Comparison of ENCODE assay signal across 23 cellular contexts in the genomic region with DNA sequence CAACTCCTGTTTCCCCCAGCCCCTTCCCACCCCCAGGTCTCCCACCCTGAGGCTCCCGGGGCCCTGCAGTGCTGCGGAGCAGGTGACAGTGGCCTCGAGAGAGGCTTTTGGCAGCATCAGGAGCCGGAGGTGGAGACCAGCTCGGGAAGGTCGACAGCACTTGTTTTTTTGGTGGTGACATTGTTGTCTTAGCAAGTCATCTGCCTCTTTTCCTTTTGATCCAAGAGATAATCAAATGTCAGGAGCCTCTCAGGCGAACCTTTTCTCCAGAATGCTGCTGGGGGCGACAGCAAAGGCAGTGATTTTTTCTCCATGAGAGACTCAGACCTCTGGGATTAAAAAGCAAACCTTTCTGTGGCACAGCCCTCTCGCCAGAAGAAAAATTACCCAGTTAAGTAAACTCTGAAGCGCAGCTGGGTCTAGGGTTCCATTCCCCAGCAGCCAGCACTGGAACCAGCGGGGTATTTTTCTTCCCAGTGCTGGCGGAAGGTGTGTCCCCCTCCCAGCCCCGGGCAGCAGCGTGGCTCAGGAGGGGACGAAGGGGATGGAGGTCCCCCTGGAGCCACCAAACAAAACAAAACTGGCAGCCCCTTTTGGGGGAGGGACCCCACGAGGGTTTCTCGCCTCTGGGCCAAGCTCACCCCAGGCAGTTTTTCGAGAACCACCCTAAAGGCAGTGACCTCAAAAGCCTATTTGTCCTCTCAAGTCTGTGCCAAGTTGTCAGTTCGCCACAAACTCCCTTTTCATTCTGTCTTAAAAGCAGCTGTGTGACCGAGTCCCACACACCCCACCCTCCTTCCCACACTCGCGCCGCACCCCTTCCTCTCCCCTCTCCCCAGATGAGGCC. TPM values are rescaled to one million over a fixed set of nuclear protein-coding genes. Genes with fewer than 3 reads are reported as not detected.
DNase-seq lines count a peak whose midpoint lies in the region; ATAC-seq and TF ChIP-seq lines count a peak whose summit lies in the region.
"Had no signal": no experiment of that assay in that cellular context is flagged by ENCODE, and none has a peak within 500 bp of the region (broad histone marks: within the 10 kb centered on the region; RNA-seq: fewer than 3 reads in every experiment).

No MANE protein-coding gene starts in this region.

- H3K4me1 ChIP-seq in BLaER1 (peaks cover 85% of the 10 kb centered on the region), heart right ventricle (peaks cover 0 to 22% (median 5%) of the 10 kb centered on the region in 9 donors)

- no peak for TF ChIP-seq CTCF in heart right ventricle (IDR thresholded peaks at IDR 0.05)

- H3K9me3 ChIP-seq in BLaER1, result no peaks in the 10 kb centered on the region
- H3K9me3 ChIP-seq in heart right ventricle, result no peaks in the 10 kb centered on the region
- H3K9me3 ChIP-seq: thoracic aorta had no signal

- H3K36me3 ChIP-seq in BLaER1 (peaks cover 13% of the 10 kb centered on the region; the same call in 1 of the 2 replicates), heart right ventricle (peaks cover 0 to 74% (median 0%) of the 10 kb centered on the region in 9 donors)

- no peak overlapping the region for H3K4me3 ChIP-seq in BLaER1
- H3K4me3 ChIP-seq in heart right ventricle, result no peak overlapping the region
- H3K4me3 ChIP-seq: thoracic aorta had no signal

- intact Hi-C loops in heart right ventricle (cut with DNase I), result loop anchor here in 1 of 10 donors (1.0 kb wide), 1 partner anchor 134 kb away; no protein-coding TSS in a partner anchor

- ATAC-seq in heart right ventricle (peak in 7 of 8 donors; percentile 36 to 74 (median 68)), GM19397 (IDR thresholded peaks at IDR 0.05; ENCODE audit: unreplicated experiment) (no peak), HG03175 (IDR thresholded peaks at IDR 0.05; ENCODE audit: unreplicated experiment) (no peak)
- ATAC-seq: CD8-positive, alpha-beta T cell had no signal

- no peak overlapping the region for H3K27ac ChIP-seq in BLaER1
- H3K27ac ChIP-seq in angular gyrus (ENCODE audit: low read depth, low read length), result peak overlapping the region; percentile 69
- peak overlapping the region in 8 of 10 donors; percentile 35 to 66 (median 50) for H3K27ac ChIP-seq in heart right ventricle
- H3K27ac ChIP-seq: KMS-11, thoracic aorta had no signal

- no peaks in the 10 kb centered on the region for H3K27me3 ChIP-seq in BLaER1
- no peaks in the 10 kb centered on the region for H3K27me3 ChIP-seq in heart right ventricle

- peak overlapping the region; percentile 85 for H3K4me2 ChIP-seq in BLaER1
- H3K4me2 ChIP-seq: KMS-11 had no signal

- no peak for TF ChIP-seq POLR2A in erythroblast (IDR thresholded peaks at IDR 0.05; ENCODE audit: low read length)

- H4K20me1 ChIP-seq in BLaER1, result no peaks in the 10 kb centered on the region; the same call in 1 of the 2 replicates

- no peak overlapping the region for H3K9ac ChIP-seq in BLaER1
- H3K9ac ChIP-seq: KMS-11 had no signal

- DNase-seq in heart right ventricle (peak; percentile 42 to 47), pons (ENCODE audit: low spot score) (peak; percentile 86), amniotic stem cell (lab: John Stamatoyannopoulos, UW) (no peak), erythroblast (lab: John Stamatoyannopoulos, UW) (no peak)
- DNase-seq: activated CD4-positive, alpha-beta T cell treated with anti-CD3 and anti-CD28 coated beads, Interleukin-2, amount 10 ng/mL, durations not matched to agents 7 days and 5 days; activated CD8-positive, alpha-beta memory T cell treated with anti-CD3 and anti-CD28 coated beads, Interleukin-2, amount 50 U/mL, for 4 hours; activated effector memory CD4-positive, alpha-beta T cell treated with anti-CD3 and anti-CD28 coated beads, Interleukin-2, amount 50 U/mL, for 16 hours; cerebellar nuclear complex; DND-41; effector CD8-positive, alpha-beta T cell; MV-4-11; NCI-H2029 treated with DMSO at 0.1 percent for 48 hours; NCI-H510A treated with DMSO at 0.1 percent for 48 hours; T-helper 1 cell had no signal

- 73 to 77% methylated on average over 23 of the region's 23 CpGs for WGBS in heart right ventricle, 2 donors

RNA-seq across cellular contexts. Expression of a gene that starts 37.1 kb away (rescaled TPM):
- under 1 TPM; 0.13 to 0.66 (median 0.27) TPM for total RNA-seq in heart right ventricle
- under 1 TPM; 0.44 to 0.61 TPM for polyA plus RNA-seq in heart right ventricle
- total RNA-seq: CD8-positive, alpha-beta T cell had no signal
- polyA plus RNA-seq: AG04450, keratinocyte had no signal

RNA-seq across cellular contexts. Expression of a gene that starts 46.4 kb away (rescaled TPM):
- total RNA-seq in heart right ventricle, result 10 to 100 TPM; 10.6 to 25.9 (median 17.0) TPM
- 10 to 100 TPM; 33.6 to 42.9 TPM for polyA plus RNA-seq in heart right ventricle

RNA-seq across cellular contexts. Expression of a gene that starts 50.2 kb away (rescaled TPM):
- 1 to 10 TPM; 2.4 to 6.3 (median 3.9) TPM for total RNA-seq in heart right ventricle
- polyA plus RNA-seq in heart right ventricle, result 1 to 10 TPM; 3.3 to 5.3 TPM

Comparison
In these comparisons a context has a peak if more than half of its experiments do, and no peak if none do; other contexts are left out.
1. ATAC-seq: peak in heart right ventricle (7 of 8); none in GM19397 (single experiment) and HG03175 (single experiment).
2. DNase-seq: peak in heart right ventricle (2 of 2) and pons (single experiment); none in amniotic stem cell (single experiment) and erythroblast (0 of 2).